In the genomic region with DNA sequence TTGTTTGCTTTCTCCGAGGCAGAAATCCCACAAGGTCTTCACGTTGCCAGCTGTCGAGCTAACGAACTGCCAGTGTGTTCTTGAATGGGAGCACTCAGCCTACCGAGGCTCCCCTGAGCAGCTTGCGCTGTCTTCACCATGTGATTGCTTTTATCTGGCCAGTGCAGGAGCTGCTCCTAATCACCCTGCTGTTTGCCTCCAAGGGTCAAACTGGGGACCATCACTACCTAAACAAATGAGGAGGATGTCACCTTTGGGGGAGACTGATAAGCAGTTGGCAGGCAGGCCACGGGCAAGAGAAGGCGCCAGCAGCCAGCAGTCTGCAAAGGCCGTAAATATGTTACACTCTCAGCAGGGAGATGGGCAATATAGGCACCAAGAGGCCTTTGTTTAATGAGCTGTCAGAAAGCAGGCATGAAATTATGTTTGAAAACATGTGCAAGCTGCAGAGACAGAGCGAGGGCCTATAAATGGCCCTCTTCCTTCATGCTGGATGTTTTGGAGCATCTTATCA, we compare ENCODE assay signal across 1 cellular context.
TF ChIP-seq lines count a peak whose summit lies in the region.

No MANE protein-coding gene starts in this region.

TF ChIP-seq in K562, 482 proteins besides CTCF, POLR2A, EP300 and RAD21 (continued from another document and continues in another):
- TF ChIP-seq, protein P1, sequence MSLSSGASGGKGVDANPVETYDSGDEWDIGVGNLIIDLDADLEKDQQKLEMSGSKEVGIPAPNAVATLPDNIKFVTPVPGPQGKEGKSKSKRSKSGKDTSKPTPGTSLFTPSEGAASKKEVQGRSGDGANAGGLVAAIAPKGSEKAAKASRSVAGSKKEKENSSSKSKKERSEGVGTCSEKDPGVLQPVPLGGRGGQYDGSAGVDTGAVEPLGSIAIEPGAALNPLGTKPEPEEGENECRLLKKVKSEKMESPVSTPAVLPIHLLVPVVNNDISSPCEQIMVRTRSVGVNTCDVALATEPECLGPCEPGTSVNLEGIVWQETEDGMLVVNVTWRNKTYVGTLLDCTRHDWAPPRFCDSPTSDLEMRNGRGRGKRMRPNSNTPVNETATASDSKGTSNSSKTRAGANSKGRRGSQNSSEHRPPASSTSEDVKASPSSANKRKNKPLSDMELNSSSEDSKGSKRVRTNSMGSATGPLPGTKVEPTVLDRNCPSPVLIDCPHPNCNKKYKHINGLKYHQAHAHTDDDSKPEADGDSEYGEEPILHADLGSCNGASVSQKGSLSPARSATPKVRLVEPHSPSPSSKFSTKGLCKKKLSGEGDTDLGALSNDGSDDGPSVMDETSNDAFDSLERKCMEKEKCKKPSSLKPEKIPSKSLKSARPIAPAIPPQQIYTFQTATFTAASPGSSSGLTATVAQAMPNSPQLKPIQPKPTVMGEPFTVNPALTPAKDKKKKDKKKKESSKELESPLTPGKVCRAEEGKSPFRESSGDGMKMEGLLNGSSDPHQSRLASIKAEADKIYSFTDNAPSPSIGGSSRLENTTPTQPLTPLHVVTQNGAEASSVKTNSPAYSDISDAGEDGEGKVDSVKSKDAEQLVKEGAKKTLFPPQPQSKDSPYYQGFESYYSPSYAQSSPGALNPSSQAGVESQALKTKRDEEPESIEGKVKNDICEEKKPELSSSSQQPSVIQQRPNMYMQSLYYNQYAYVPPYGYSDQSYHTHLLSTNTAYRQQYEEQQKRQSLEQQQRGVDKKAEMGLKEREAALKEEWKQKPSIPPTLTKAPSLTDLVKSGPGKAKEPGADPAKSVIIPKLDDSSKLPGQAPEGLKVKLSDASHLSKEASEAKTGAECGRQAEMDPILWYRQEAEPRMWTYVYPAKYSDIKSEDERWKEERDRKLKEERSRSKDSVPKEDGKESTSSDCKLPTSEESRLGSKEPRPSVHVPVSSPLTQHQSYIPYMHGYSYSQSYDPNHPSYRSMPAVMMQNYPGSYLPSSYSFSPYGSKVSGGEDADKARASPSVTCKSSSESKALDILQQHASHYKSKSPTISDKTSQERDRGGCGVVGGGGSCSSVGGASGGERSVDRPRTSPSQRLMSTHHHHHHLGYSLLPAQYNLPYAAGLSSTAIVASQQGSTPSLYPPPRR (CRISPR knock-in tag; IDR thresholded peaks at IDR 0.05; ENCODE audit: borderline replicate concordance): no peak; the same call in 1 of the 2 replicates
- TF ChIP-seq MEIS2 (IDR thresholded peaks at IDR 0.05; ENCODE audit: partially characterized antibody) (peak; percentile 83), PRMT5 (CRISPR knock-in tag; IDR thresholded peaks at IDR 0.05) (no peak), SMARCC2 (IDR thresholded peaks at IDR 0.05; ENCODE audit: low read depth) (peak; percentile 86; the same call in 1 of the 2 replicates), RBM22 (IDR thresholded peaks at IDR 0.05; ENCODE audit: low read depth, low read length, poor library complexity, severe bottlenecking) (no peak), FOS (IDR thresholded peaks at IDR 0.05; ENCODE audit: extremely low read depth, insufficient read length) (no peak), PHF20 (IDR thresholded peaks at IDR 0.05; ENCODE audit: partially characterized antibody) (no peak), HOXB6 (CRISPR knock-in tag; IDR thresholded peaks at IDR 0.05; ENCODE audit: borderline replicate concordance) (no peak), NR4A1 (CRISPR knock-in tag; IDR thresholded peaks at IDR 0.05) (no peak), NR4A1 (tag; IDR thresholded peaks at IDR 0.05) (peak; percentile 70; the same call in 1 of the 2 replicates), ZNF354B (CRISPR knock-in tag; IDR thresholded peaks at IDR 0.05) (no peak), ZNF445 (CRISPR knock-in tag; IDR thresholded peaks at IDR 0.05; ENCODE audit: low read depth) (no peak), ZSCAN29 (IDR thresholded peaks at IDR 0.05) (no peak), ZNF436 (CRISPR knock-in tag; IDR thresholded peaks at IDR 0.05) (no peak), TFAM (CRISPR knock-in tag; conservative IDR thresholded peaks at IDR 0.05) (no peak), SMAD1 (IDR thresholded peaks at IDR 0.05; ENCODE audit: low read depth, low read length, partially characterized antibody) (no peak), GABPB2 (CRISPR knock-in tag; conservative IDR thresholded peaks at IDR 0.05) (no peak), ZNF41 (CRISPR knock-in tag; conservative IDR thresholded peaks at IDR 0.05) (no peak), SMC3 (conservative IDR thresholded peaks at IDR 0.05; ENCODE audit: insufficient read depth, low read depth, low read length) (no peak), ZNF253 (CRISPR knock-in tag; conservative IDR thresholded peaks at IDR 0.05) (no peak), CBX2 (IDR thresholded peaks at IDR 0.05; ENCODE audit: insufficient read depth, low read length, poor library complexity, severe bottlenecking) (no peak), GABPA (tag; conservative IDR thresholded peaks at IDR 0.05; ENCODE audit: low read depth) (no peak), CHCHD3 (CRISPR knock-in tag; IDR thresholded peaks at IDR 0.05) (no peak), KAT7 (CRISPR knock-in tag; IDR thresholded peaks at IDR 0.05; ENCODE audit: borderline replicate concordance) (no peak), PPARD (CRISPR knock-in tag; IDR thresholded peaks at IDR 0.05) (no peak), ELF1 (tag; IDR thresholded peaks at IDR 0.05) (no peak), ZNF707 (CRISPR knock-in tag; conservative IDR thresholded peaks at IDR 0.05) (no peak), ZNF239 (CRISPR knock-in tag; IDR thresholded peaks at IDR 0.05) (no peak), HNRNPL (IDR thresholded peaks at IDR 0.05; ENCODE audit: low read depth, low read length) (no peak)
- TF ChIP-seq, protein P2, sequence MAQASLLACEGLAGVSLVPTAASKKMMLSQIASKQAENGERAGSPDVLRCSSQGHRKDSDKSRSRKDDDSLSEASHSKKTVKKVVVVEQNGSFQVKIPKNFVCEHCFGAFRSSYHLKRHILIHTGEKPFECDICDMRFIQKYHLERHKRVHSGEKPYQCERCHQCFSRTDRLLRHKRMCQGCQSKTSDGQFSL (CRISPR knock-in tag; IDR thresholded peaks at IDR 0.05): no peak
- TF ChIP-seq, protein P2 (tag; IDR thresholded peaks at IDR 0.05): no peak
- TF ChIP-seq, protein P3, sequence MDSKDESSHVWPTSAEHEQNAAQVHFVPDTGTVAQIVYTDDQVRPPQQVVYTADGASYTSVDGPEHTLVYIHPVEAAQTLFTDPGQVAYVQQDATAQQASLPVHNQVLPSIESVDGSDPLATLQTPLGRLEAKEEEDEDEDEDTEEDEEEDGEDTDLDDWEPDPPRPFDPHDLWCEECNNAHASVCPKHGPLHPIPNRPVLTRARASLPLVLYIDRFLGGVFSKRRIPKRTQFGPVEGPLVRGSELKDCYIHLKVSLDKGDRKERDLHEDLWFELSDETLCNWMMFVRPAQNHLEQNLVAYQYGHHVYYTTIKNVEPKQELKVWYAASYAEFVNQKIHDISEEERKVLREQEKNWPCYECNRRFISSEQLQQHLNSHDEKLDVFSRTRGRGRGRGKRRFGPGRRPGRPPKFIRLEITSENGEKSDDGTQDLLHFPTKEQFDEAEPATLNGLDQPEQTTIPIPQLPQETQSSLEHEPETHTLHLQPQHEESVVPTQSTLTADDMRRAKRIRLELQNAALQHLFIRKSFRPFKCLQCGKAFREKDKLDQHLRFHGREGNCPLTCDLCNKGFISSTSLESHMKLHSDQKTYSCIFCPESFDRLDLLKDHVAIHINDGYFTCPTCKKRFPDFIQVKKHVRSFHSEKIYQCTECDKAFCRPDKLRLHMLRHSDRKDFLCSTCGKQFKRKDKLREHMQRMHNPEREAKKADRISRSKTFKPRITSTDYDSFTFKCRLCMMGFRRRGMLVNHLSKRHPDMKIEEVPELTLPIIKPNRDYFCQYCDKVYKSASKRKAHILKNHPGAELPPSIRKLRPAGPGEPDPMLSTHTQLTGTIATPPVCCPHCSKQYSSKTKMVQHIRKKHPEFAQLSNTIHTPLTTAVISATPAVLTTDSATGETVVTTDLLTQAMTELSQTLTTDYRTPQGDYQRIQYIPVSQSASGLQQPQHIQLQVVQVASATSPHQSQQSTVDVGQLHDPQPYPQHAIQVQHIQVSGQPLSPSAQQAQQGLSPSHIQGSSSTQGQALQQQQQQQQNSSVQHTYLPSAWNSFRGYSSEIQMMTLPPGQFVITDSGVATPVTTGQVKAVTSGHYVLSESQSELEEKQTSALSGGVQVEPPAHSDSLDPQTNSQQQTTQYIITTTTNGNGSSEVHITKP (IDR thresholded peaks at IDR 0.05; ENCODE audit: partially characterized antibody): no peak
- TF ChIP-seq, protein P4, sequence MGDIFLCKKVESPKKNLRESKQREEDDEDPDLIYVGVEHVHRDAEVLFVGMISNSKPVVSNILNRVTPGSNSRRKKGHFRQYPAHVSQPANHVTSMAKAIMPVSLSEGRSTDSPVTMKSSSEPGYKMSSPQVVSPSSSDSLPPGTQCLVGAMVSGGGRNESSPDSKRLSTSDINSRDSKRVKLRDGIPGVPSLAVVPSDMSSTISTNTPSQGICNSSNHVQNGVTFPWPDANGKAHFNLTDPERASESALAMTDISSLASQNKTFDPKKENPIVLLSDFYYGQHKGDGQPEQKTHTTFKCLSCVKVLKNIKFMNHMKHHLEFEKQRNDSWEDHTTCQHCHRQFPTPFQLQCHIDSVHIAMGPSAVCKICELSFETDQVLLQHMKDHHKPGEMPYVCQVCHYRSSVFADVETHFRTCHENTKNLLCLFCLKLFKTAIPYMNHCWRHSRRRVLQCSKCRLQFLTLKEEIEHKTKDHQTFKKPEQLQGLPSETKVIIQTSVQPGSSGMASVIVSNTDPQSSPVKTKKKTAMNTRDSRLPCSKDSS (IDR thresholded peaks at IDR 0.05; ENCODE audit: low read depth, partially characterized antibody): no peak
- TF ChIP-seq, protein P5, sequence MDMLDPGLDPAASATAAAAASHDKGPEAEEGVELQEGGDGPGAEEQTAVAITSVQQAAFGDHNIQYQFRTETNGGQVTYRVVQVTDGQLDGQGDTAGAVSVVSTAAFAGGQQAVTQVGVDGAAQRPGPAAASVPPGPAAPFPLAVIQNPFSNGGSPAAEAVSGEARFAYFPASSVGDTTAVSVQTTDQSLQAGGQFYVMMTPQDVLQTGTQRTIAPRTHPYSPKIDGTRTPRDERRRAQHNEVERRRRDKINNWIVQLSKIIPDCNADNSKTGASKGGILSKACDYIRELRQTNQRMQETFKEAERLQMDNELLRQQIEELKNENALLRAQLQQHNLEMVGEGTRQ (CRISPR knock-in tag; IDR thresholded peaks at IDR 0.05): peak; percentile 51; the same call in 1 of the 2 replicates
- TF ChIP-seq, protein P6, sequence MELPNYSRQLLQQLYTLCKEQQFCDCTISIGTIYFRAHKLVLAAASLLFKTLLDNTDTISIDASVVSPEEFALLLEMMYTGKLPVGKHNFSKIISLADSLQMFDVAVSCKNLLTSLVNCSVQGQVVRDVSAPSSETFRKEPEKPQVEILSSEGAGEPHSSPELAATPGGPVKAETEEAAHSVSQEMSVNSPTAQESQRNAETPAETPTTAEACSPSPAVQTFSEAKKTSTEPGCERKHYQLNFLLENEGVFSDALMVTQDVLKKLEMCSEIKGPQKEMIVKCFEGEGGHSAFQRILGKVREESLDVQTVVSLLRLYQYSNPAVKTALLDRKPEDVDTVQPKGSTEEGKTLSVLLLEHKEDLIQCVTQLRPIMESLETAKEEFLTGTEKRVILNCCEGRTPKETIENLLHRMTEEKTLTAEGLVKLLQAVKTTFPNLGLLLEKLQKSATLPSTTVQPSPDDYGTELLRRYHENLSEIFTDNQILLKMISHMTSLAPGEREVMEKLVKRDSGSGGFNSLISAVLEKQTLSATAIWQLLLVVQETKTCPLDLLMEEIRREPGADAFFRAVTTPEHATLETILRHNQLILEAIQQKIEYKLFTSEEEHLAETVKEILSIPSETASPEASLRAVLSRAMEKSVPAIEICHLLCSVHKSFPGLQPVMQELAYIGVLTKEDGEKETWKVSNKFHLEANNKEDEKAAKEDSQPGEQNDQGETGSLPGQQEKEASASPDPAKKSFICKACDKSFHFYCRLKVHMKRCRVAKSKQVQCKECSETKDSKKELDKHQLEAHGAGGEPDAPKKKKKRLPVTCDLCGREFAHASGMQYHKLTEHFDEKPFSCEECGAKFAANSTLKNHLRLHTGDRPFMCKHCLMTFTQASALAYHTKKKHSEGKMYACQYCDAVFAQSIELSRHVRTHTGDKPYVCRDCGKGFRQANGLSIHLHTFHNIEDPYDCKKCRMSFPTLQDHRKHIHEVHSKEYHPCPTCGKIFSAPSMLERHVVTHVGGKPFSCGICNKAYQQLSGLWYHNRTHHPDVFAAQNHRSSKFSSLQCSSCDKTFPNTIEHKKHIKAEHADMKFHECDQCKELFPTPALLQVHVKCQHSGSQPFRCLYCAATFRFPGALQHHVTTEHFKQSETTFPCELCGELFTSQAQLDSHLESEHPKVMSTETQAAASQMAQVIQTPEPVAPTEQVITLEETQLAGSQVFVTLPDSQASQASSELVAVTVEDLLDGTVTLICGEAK (IDR thresholded peaks at IDR 0.05): no peak
- TF ChIP-seq, protein P6 (CRISPR knock-in tag; IDR thresholded peaks at IDR 0.05): no peak
- TF ChIP-seq, protein P7, sequence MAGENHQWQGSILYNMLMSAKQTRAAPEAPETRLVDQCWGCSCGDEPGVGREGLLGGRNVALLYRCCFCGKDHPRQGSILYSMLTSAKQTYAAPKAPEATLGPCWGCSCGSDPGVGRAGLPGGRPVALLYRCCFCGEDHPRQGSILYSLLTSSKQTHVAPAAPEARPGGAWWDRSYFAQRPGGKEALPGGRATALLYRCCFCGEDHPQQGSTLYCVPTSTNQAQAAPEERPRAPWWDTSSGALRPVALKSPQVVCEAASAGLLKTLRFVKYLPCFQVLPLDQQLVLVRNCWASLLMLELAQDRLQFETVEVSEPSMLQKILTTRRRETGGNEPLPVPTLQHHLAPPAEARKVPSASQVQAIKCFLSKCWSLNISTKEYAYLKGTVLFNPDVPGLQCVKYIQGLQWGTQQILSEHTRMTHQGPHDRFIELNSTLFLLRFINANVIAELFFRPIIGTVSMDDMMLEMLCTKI (IDR thresholded peaks at IDR 0.05; ENCODE audit: partially characterized antibody): no peak
